Comparison of ENCODE assay signal across 20 cellular contexts in genomic region chr10:112678987-112679386, GRCh38.
A peak's percentile ranks its signal among the peaks of the same experiment; 100 is the strongest.
DNase-seq lines count a peak whose midpoint lies in the region; TF ChIP-seq lines count a peak whose summit lies in the region.
"Had no signal": no experiment of that assay in that cellular context is flagged by ENCODE, and none has a peak within 500 bp of the region (broad histone marks: within the 10 kb centered on the region; RNA-seq: fewer than 3 reads in every experiment).

No MANE protein-coding gene starts in this region.

- no peak overlapping the region for H2AFZ ChIP-seq in mesenchymal stem cell (ENCODE audit: low read depth, low read length)
- H2AFZ ChIP-seq: GM23248 had no signal

- H3K27me3 Mint-ChIP-seq in endodermal cell (ENCODE audit: insufficient read depth) = no peaks in the 10 kb centered on the region
- H3K27me3 Mint-ChIP-seq: CD4-positive, CD25-positive, alpha-beta regulatory T cell had no signal

- H2BK5ac ChIP-seq in mesenchymal stem cell (ENCODE audit: low read depth, low read length, poor library complexity, severe bottlenecking) = no peak overlapping the region

- no peak overlapping the region for H2BK15ac ChIP-seq in mesenchymal stem cell (ENCODE audit: low read depth, poor library complexity, severe bottlenecking)

- no peak overlapping the region for H2BK12ac ChIP-seq in mesenchymal stem cell (ENCODE audit: low read length in 2 of 2)

- no peak overlapping the region for H4K8ac ChIP-seq in mesenchymal stem cell (ENCODE audit: low read length)

- no peak overlapping the region for H3K4ac ChIP-seq in mesenchymal stem cell (ENCODE audit: low read depth in 1 of 2, low read length in 2 of 2)

- H3K4me2 ChIP-seq in mesenchymal stem cell (ENCODE audit: low read length, poor library complexity, severe bottlenecking) = no peak overlapping the region
- H3K4me2 ChIP-seq: KMS-11 had no signal

- H3K18ac ChIP-seq in mesenchymal stem cell (ENCODE audit: low read depth in 1 of 2, low read length in 2 of 2) = no peak overlapping the region

- no peak overlapping the region for H3K23ac ChIP-seq in mesenchymal stem cell (ENCODE audit: low read length in 2 of 2)

- H3K4me1 ChIP-seq in BE2C = peaks cover 16% of the 10 kb centered on the region
- H3K4me1 ChIP-seq in HUES6 (ENCODE audit: control insufficient read depth, insufficient read depth, low read length) = peaks cover 29% of the 10 kb centered on the region
- H3K4me1 ChIP-seq in endodermal cell (ENCODE audit: control insufficient read depth, insufficient read depth, low read length) = peaks cover 6% of the 10 kb centered on the region
- H3K4me1 ChIP-seq in mesenchymal stem cell (ENCODE audit: control insufficient read depth, insufficient read depth, low read depth, low read length) = peaks cover 2% of the 10 kb centered on the region

- H3K27me3 ChIP-seq in BE2C = no peaks in the 10 kb centered on the region
- H3K27me3 ChIP-seq in HUES6 (ENCODE audit: control insufficient read depth, insufficient read depth, low read length) = no peaks in the 10 kb centered on the region
- no peaks in the 10 kb centered on the region for H3K27me3 ChIP-seq in endodermal cell (ENCODE audit: control insufficient read depth, insufficient read depth, low read length, poor library complexity, severe bottlenecking)
- no peaks in the 10 kb centered on the region for H3K27me3 ChIP-seq in mesenchymal stem cell (ENCODE audit: control insufficient read depth in 1 of 2, insufficient read depth in 1 of 2, low read length in 2 of 2)
- H3K27me3 ChIP-seq: MG63 had no signal

- no peaks in the 10 kb centered on the region for H3K36me3 ChIP-seq in BE2C
- H3K36me3 ChIP-seq in HUES6 (ENCODE audit: control insufficient read depth, insufficient read depth, low read length) = no peaks in the 10 kb centered on the region
- no peaks in the 10 kb centered on the region for H3K36me3 ChIP-seq in endodermal cell (ENCODE audit: control insufficient read depth, insufficient read depth, low read length)
- peaks cover 0 to 4% of the 10 kb centered on the region in 2 experiments for H3K36me3 ChIP-seq in mesenchymal stem cell (ENCODE audit: control insufficient read depth in 1 of 2, insufficient read depth in 2 of 2, low read depth in 1 of 2, low read length in 2 of 2)
- H3K36me3 ChIP-seq: MG63 had no signal

- no peaks in the 10 kb centered on the region for H3K36me3 Mint-ChIP-seq in endodermal cell (ENCODE audit: low read depth)

- no peak overlapping the region for H3K4me3 Mint-ChIP-seq in endodermal cell
- H3K4me3 Mint-ChIP-seq: CD4-positive, CD25-positive, alpha-beta regulatory T cell had no signal

- no peaks in the 10 kb centered on the region for H3K79me1 ChIP-seq in mesenchymal stem cell (replicated peaks; ENCODE audit: low read length, poor library complexity, severe bottlenecking)

- DNase-seq in BE2C (no peak), endodermal cell (no peak), mesenchymal stem cell (peak; percentile 37), epidermal melanocyte (ENCODE audit: insufficient read length, low spot score) (no peak), NCI-H1092 (lab: John Stamatoyannopoulos, UW) (no peak)
- no peak for DNase-seq in stimulated activated CD4-positive, alpha-beta T cell treated with anti-CD3 and anti-CD28 coated beads, Interleukin-4, amount 100 ng/mL, for 4 hours
- DNase-seq: AML-193; CD4-positive, CD25-positive, alpha-beta regulatory T cell; DMS53; GM23248; MG63; NCI-H1092 treated with DMSO at 0.1 percent for 48 hours; NCI-H1694; NCI-H226; NCI-H69; NK-92 treated with Interleukin-12 subunit alpha and Interleukin-12 subunit beta, amount 100 ng/mL, for 24 hours; SHP77 treated with DMSO at 0.1 percent for 48 hours had no signal

- no peak overlapping the region for H3K14ac ChIP-seq in mesenchymal stem cell (ENCODE audit: low read length in 2 of 2)

- H3K4me3 ChIP-seq in BE2C (ENCODE audit: low read depth, low read length) (peak overlapping the region; percentile 2), HUES6 (ENCODE audit: low read depth, low read length) (no peak overlapping the region), endodermal cell (ENCODE audit: low read length) (no peak overlapping the region), mesenchymal stem cell (ENCODE audit: insufficient read depth in 1 of 2, low read depth in 1 of 2, low read length in 2 of 2) (no peak overlapping the region)
- H3K4me3 ChIP-seq: GM23248, MG63 had no signal

- no peak overlapping the region for H3K9ac ChIP-seq in HUES6 (ENCODE audit: low read length)
- H3K9ac ChIP-seq in endodermal cell (ENCODE audit: extremely low read depth, low read length, poor library complexity, severe bottlenecking) = no peak overlapping the region
- H3K9ac ChIP-seq in mesenchymal stem cell (ENCODE audit: low read length) = no peak overlapping the region
- H3K9ac ChIP-seq: GM23248, KMS-11 had no signal

- no peak for TF ChIP-seq CTCF in BE2C (IDR thresholded peaks at IDR 0.05; ENCODE audit: low read depth, low read length)
- TF ChIP-seq CTCF in endodermal cell (conservative IDR thresholded peaks at IDR 0.05) = no peak

- H2BK120ac ChIP-seq in mesenchymal stem cell (ENCODE audit: low read depth, low read length) = no peak overlapping the region

- 55% methylated on average over 2 of the region's 3 CpGs; no CpG with 5 or more reads in 1 of the 2 experiments for WGBS in endodermal cell (ENCODE audit: insufficient coverage in 1 of 2, insufficient read length in 1 of 2), 2 experiments
- WGBS in mesenchymal stem cell = no CpG with 5 or more reads among the region's 3 CpGs

- no peaks in the 10 kb centered on the region for H3K9me3 Mint-ChIP-seq in endodermal cell
- H3K9me3 Mint-ChIP-seq: CD4-positive, CD25-positive, alpha-beta regulatory T cell had no signal

- no peak overlapping the region for H4K91ac ChIP-seq in mesenchymal stem cell (ENCODE audit: low read length)

- H3K9me3 ChIP-seq in BE2C (no peaks in the 10 kb centered on the region), HUES6 (ENCODE audit: control insufficient read depth, insufficient read depth, low read depth, low read length) (no peaks in the 10 kb centered on the region), endodermal cell (ENCODE audit: control insufficient read depth, low read length) (no peaks in the 10 kb centered on the region), mesenchymal stem cell (ENCODE audit: control insufficient read depth, low read length) (no peaks in the 10 kb centered on the region)
- H3K9me3 ChIP-seq: Caco-2, MG63 had no signal

- H3K27ac Mint-ChIP-seq in endodermal cell = peak overlapping the region; percentile 28
- H3K27ac Mint-ChIP-seq: CD4-positive, CD25-positive, alpha-beta regulatory T cell had no signal

- no peak overlapping the region for H2AK5ac ChIP-seq in mesenchymal stem cell (ENCODE audit: low read length, severe bottlenecking)

- H3K27ac ChIP-seq in HUES6 (ENCODE audit: low read depth, low read length) = peak overlapping the region; percentile 78
- H3K27ac ChIP-seq in endodermal cell (ENCODE audit: low read depth, low read length) = no peak overlapping the region
- H3K27ac ChIP-seq in mesenchymal stem cell (ENCODE audit: low read length, poor library complexity, severe bottlenecking) = no peak overlapping the region
- H3K27ac ChIP-seq: GM23248, KMS-11 had no signal

- H3K4me1 Mint-ChIP-seq in endodermal cell = peaks cover 13% of the 10 kb centered on the region
- H3K4me1 Mint-ChIP-seq: CD4-positive, CD25-positive, alpha-beta regulatory T cell had no signal
